In genomic region chr15:66946578-66947164, GRCh38 we compare ENCODE assay signal across 8 cellular contexts.
DNase-seq lines count a peak whose midpoint lies in the region; ATAC-seq lines count a peak whose summit lies in the region.

No MANE protein-coding gene starts in this region.

- DNase-seq in NK-92 treated with Interleukin-12 subunit alpha and Interleukin-12 subunit beta, amount 100 ng/mL, for 24 hours (lab: John Stamatoyannopoulos, UW) = peak; percentile 54
- no peak for DNase-seq in NK-92 (lab: John Stamatoyannopoulos, UW; ENCODE audit: unreplicated experiment)
- peak; percentile 38 for DNase-seq in NCI-H2196 (lab: John Stamatoyannopoulos, UW; ENCODE audit: unreplicated experiment)
- peak; percentile 42 to 69 (median 50) for DNase-seq in activated CD4-positive, CD25-positive, alpha-beta regulatory T cell (lab: John Stamatoyannopoulos, UW)
- peak; percentile 67 for DNase-seq in central memory CD4-positive, alpha-beta T cell
- peak in 1 of 2 donors; percentile 64 for DNase-seq in left colon
- peak; percentile 45 to 65 for DNase-seq in stimulated activated CD4-positive, alpha-beta T cell treated with anti-CD3 and anti-CD28 coated beads, Interleukin-4, amount 100 ng/mL, for 48 hours (ENCODE audit: low read depth in 2 of 2)

- intact Hi-C loops in left colon (cut with DNase I, micrococcal nuclease) = loop anchor here (5.0 to 10.0 kb wide), 3 partner anchors 356 to 488 kb away; no protein-coding TSS in a partner anchor

- ATAC-seq in left colon (peak; percentile 53), GM21423 (IDR thresholded peaks at IDR 0.05; ENCODE audit: unreplicated experiment) (no peak)
